ENCODE assay signal across 8 cellular contexts in genomic region chr20:41693136-41693979, GRCh38.
DNase-seq lines count a peak whose midpoint lies in the region; ATAC-seq, FAIRE-seq and TF ChIP-seq lines count a peak whose summit lies in the region.

No MANE protein-coding gene starts in this region.

- POLR2A ChIA-PET in activated CD4-positive, alpha-beta T cell treated with anti-CD3 and anti-CD28 coated beads, Interleukin-2, amount 10 ng/mL, durations not matched to agents 7 days and 5 days (lab: Charles Lee) = interaction anchor here (0.6 kb wide), 1 partner anchor 249 kb away, joined by 4 read pairs; no protein-coding TSS in a partner anchor
- POLR2A ChIA-PET in HepG2 (lab: Yijun Ruan, JAX) = interaction anchor here (0.6 to 2.5 kb wide), 13 partner anchors 10 to 1865 kb away, joined by 3 to 29 read pairs (median 4); partner anchors contain the start of gene CHD6

- peak; percentile 84 for DNase-seq in BE2C
- peak; percentile 54 for DNase-seq in GM19238 (ENCODE audit: insufficient read length, low spot score)
- DNase-seq in NCI-H510A treated with DMSO at 0.1 percent for 48 hours (lab: John Stamatoyannopoulos, UW) = peak; percentile 94
- peak; percentile 86 for DNase-seq in activated CD4-positive, alpha-beta T cell treated with anti-CD3 and anti-CD28 coated beads, Interleukin-2, amount 10 ng/mL, durations not matched to agents 7 days and 5 days
- peak; percentile 94 for DNase-seq in dermis blood vessel endothelial cell
- peak; percentile 95 for DNase-seq in HepG2 (ENCODE audit: low spot score)
- peak; percentile 60 to 61 for DNase-seq in stimulated activated CD4-positive, alpha-beta T cell treated with anti-CD3 and anti-CD28 coated beads, Interleukin-2, amount 100 ng/mL, for 48 hours

- peaks cover 4% of the 10 kb centered on the region for H3K27me3 Mint-ChIP-seq in activated CD4-positive, alpha-beta T cell treated with anti-CD3 and anti-CD28 coated beads, Interleukin-2, amount 10 ng/mL, durations not matched to agents 7 days and 5 days

- H2AFZ ChIP-seq in HepG2 (ENCODE audit: low read length) = peak overlapping the region; percentile 100

- H3K4me3 ChIP-seq in BE2C (ENCODE audit: low read depth, low read length) (peak overlapping the region; percentile 91), HepG2 (replicated peaks in 1 of 3; ENCODE audit: insufficient read depth in 1 of 3, low read depth in 2 of 3, low read length in 3 of 3) (peak overlapping the region; percentile 67 to 85 (median 73))

- BruUV-seq in HepG2 (replicated peaks; lab: Mats Ljungman, UMichigan) = TSS peak; percentile 97

- no peaks in the 10 kb centered on the region for H3K9me3 Mint-ChIP-seq in activated CD4-positive, alpha-beta T cell treated with anti-CD3 and anti-CD28 coated beads, Interleukin-2, amount 10 ng/mL, durations not matched to agents 7 days and 5 days

- H3K36me3 Mint-ChIP-seq in activated CD4-positive, alpha-beta T cell treated with anti-CD3 and anti-CD28 coated beads, Interleukin-2, amount 10 ng/mL, durations not matched to agents 7 days and 5 days (ENCODE audit: low read depth) = no peaks in the 10 kb centered on the region

- intact Hi-C loops in HepG2 (cut with micrococcal nuclease; ENCODE audit: unreplicated experiment) = loop anchor here (2.0 to 5.0 kb wide), 4 partner anchors 75 to 351 kb away; partner anchors contain the start of genes CHD6 and LPIN3

- peaks cover 27% of the 10 kb centered on the region for H3K4me1 Mint-ChIP-seq in activated CD4-positive, alpha-beta T cell treated with anti-CD3 and anti-CD28 coated beads, Interleukin-2, amount 10 ng/mL, durations not matched to agents 7 days and 5 days

- CTCF ChIA-PET in activated CD4-positive, alpha-beta T cell treated with anti-CD3 and anti-CD28 coated beads, Interleukin-2, amount 10 ng/mL, durations not matched to agents 7 days and 5 days (lab: Charles Lee) = interaction anchor here (0.7 to 1.3 kb wide), 5 partner anchors 9 to 815 kb away, joined by 3 to 4 read pairs (median 3); no protein-coding TSS in a partner anchor
- CTCF ChIA-PET in HepG2 (lab: Yijun Ruan, JAX; ENCODE audit: low intra/inter-chr PET ratio, low total read pairs) = no interaction called here

- no peaks in the 10 kb centered on the region for H3K79me2 ChIP-seq in HepG2 (ENCODE audit: insufficient read depth, low read length)

- H3K9me3 ChIP-seq in BE2C (no peaks in the 10 kb centered on the region), HepG2 (ENCODE audit: low read length) (no peaks in the 10 kb centered on the region)

- TF ChIP-seq CTCF in BE2C (IDR thresholded peaks at IDR 0.05; ENCODE audit: low read depth, low read length) = peak; percentile 70
- TF ChIP-seq CTCF in HepG2 (CRISPR knock-in tag; IDR thresholded peaks at IDR 0.05) = peak; percentile 72

- peak; percentile 63 for TF ChIP-seq RAD21 in HepG2 (CRISPR knock-in tag; IDR thresholded peaks at IDR 0.05)

- peak; percentile 90 for FAIRE-seq in HepG2 (lab: Jason Lieb, UNC)

- H3K27ac ChIP-seq in HepG2 (ENCODE audit: extremely low read length, insufficient read depth, low read length) = peak overlapping the region; percentile 80

- in situ Hi-C loops in HepG2 (cut with HindIII; ENCODE audit: extremely low pct_ligation_motif_present, low pct_unique_long_range_greater_than_20kb) = no loop called here

- TF ChIP-seq EP300 in HepG2 (IDR thresholded peaks at IDR 0.05; ENCODE audit: low read depth in 2 of 2, low read length in 2 of 2) (no peak), HepG2 (CRISPR knock-in tag; IDR thresholded peaks at IDR 0.05; ENCODE audit: borderline replicate concordance) (peak; percentile 47; the same call in 1 of the 2 replicates)

- H3K27me3 ChIP-seq in BE2C = no peaks in the 10 kb centered on the region
- H3K27me3 ChIP-seq in HepG2 (ENCODE audit: control insufficient read depth in 1 of 2, insufficient read depth in 2 of 2, low read length in 2 of 2) = peaks cover 0 to 9% of the 10 kb centered on the region in 2 experiments; a peak in 2 of 5 replicates

- 1% methylated on average over 31 of the region's 33 CpGs for WGBS in HepG2 (ENCODE audit: low lambda C conversion rate)

- peak overlapping the region; percentile 97 for H3K27ac Mint-ChIP-seq in activated CD4-positive, alpha-beta T cell treated with anti-CD3 and anti-CD28 coated beads, Interleukin-2, amount 10 ng/mL, durations not matched to agents 7 days and 5 days

- peak overlapping the region; percentile 100 for H3K4me2 ChIP-seq in HepG2 (ENCODE audit: low read depth, low read length)

- TF ChIP-seq POLR2A in HepG2 (IDR thresholded peaks at IDR 0.05; ENCODE audit: insufficient read depth in 1 of 2, low read depth in 2 of 2, low read length in 2 of 2) = peak; percentile 86 to 91

- peak overlapping the region; percentile 72 for H3K9ac ChIP-seq in HepG2 (ENCODE audit: insufficient read depth, low read depth, low read length)

- peaks cover 4% of the 10 kb centered on the region for H3K4me1 ChIP-seq in BE2C
- peaks cover 16% of the 10 kb centered on the region for H3K4me1 ChIP-seq in HepG2 (ENCODE audit: insufficient read depth, low read length)

- H3K4me3 Mint-ChIP-seq in activated CD4-positive, alpha-beta T cell treated with anti-CD3 and anti-CD28 coated beads, Interleukin-2, amount 10 ng/mL, durations not matched to agents 7 days and 5 days = peak overlapping the region; percentile 80

- peak; percentile 80 for ATAC-seq in HG03439 (IDR thresholded peaks at IDR 0.05; ENCODE audit: unreplicated experiment)
- peak; percentile 96 for ATAC-seq in HepG2

- H3K36me3 ChIP-seq in BE2C (no peaks in the 10 kb centered on the region), HepG2 (replicated peaks in 1 of 2; ENCODE audit: control insufficient read depth in 1 of 2, insufficient read depth in 2 of 2, low read length in 2 of 2) (no peaks in the 10 kb centered on the region)

- no peaks in the 10 kb centered on the region for H4K20me1 ChIP-seq in HepG2 (ENCODE audit: insufficient read depth, low read length)

TF ChIP-seq in HepG2, 621 proteins besides CTCF, POLR2A, EP300 and RAD21 (continues in another document):
- TF ChIP-seq NFIC (IDR thresholded peaks at IDR 0.05; ENCODE audit: low read length) = peak; percentile 53; the same call in 1 of the 2 replicates
- TF ChIP-seq NFE2 (CRISPR knock-in tag; IDR thresholded peaks at IDR 0.05) = no peak
- no peak; the same call in 1 of the 2 replicates for TF ChIP-seq ZNF317 (CRISPR knock-in tag; IDR thresholded peaks at IDR 0.05)
- TF ChIP-seq ZNF367 (CRISPR knock-in tag; IDR thresholded peaks at IDR 0.05; ENCODE audit: borderline replicate concordance) = no peak
- 0 out of 2 replicates have a peak, but pooled peaks have one; percentile 36 for TF ChIP-seq RBFOX2 (IDR thresholded peaks at IDR 0.05; ENCODE audit: low read depth, low read length)
- 0 out of 2 replicates have a peak, but pooled peaks have one; percentile 94 for TF ChIP-seq ZNF260 (CRISPR knock-in tag; IDR thresholded peaks at IDR 0.05; ENCODE audit: borderline replicate concordance, low read depth)
- peak; percentile 86 for TF ChIP-seq FOXO1 (CRISPR knock-in tag; IDR thresholded peaks at IDR 0.05)
- TF ChIP-seq JARID2 (CRISPR knock-in tag; IDR thresholded peaks at IDR 0.05; ENCODE audit: insufficient replicate concordance) = peak; percentile 34
- TF ChIP-seq SMAD3 (CRISPR knock-in tag; IDR thresholded peaks at IDR 0.05) = peak; percentile 99
- peak; percentile 83; the same call in 1 of the 2 replicates for TF ChIP-seq ELK4 (CRISPR knock-in tag; IDR thresholded peaks at IDR 0.05; ENCODE audit: borderline replicate concordance)
- TF ChIP-seq ZNF10 (CRISPR knock-in tag; IDR thresholded peaks at IDR 0.05; ENCODE audit: borderline replicate concordance, low read depth) = no peak
- TF ChIP-seq DMAP1 (CRISPR knock-in tag; IDR thresholded peaks at IDR 0.05) = peak; percentile 83
- TF ChIP-seq KAT7 (CRISPR knock-in tag; IDR thresholded peaks at IDR 0.05; ENCODE audit: borderline replicate concordance) = peak; percentile 98
- TF ChIP-seq CSRNP2 (CRISPR knock-in tag; conservative IDR thresholded peaks at IDR 0.05; ENCODE audit: low read depth) = no peak
- TF ChIP-seq ZNF235 (CRISPR knock-in tag; IDR thresholded peaks at IDR 0.05; ENCODE audit: borderline replicate concordance) = no peak
- no peak for TF ChIP-seq ZNF841 (CRISPR knock-in tag; IDR thresholded peaks at IDR 0.05; ENCODE audit: borderline replicate concordance)
- TF ChIP-seq SIX4 (CRISPR knock-in tag; IDR thresholded peaks at IDR 0.05) = peak; percentile 81; the same call in 1 of the 2 replicates

Comparison
In these comparisons a context has a peak if more than half of its experiments do, and no peak if none do; other contexts are left out.
1. Peak in every context shown above with its lines: DNase-seq, ATAC-seq, H3K4me3 ChIP-seq and H3K27ac ChIP-seq.